ENCODE assay signal across 1 cellular context in the genomic region with DNA sequence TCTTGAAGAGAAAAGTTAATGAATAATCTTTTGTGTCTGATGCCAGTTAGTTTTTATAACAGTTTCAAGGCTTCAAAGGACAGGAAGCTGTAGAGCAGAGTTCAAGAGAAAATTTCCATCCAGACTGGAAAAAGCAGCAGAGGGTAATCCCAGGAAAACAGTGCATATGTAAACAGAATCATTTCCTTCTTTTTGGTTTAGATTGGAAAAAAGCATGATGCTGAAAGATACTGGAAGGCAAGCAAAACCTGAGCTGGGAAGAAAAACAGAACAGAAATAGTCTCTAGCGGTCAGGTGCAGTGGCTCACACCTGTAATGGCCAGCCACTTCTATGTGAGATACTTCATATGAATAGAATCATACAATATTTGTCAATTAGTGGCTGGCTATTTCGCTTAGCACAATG.
TF ChIP-seq lines count a peak whose summit lies in the region.

No MANE protein-coding gene starts in this region.

TF ChIP-seq in liver, 16 proteins besides CTCF, POLR2A, EP300 and RAD21 (continued from another document):
- TF ChIP-seq, protein P1, sequence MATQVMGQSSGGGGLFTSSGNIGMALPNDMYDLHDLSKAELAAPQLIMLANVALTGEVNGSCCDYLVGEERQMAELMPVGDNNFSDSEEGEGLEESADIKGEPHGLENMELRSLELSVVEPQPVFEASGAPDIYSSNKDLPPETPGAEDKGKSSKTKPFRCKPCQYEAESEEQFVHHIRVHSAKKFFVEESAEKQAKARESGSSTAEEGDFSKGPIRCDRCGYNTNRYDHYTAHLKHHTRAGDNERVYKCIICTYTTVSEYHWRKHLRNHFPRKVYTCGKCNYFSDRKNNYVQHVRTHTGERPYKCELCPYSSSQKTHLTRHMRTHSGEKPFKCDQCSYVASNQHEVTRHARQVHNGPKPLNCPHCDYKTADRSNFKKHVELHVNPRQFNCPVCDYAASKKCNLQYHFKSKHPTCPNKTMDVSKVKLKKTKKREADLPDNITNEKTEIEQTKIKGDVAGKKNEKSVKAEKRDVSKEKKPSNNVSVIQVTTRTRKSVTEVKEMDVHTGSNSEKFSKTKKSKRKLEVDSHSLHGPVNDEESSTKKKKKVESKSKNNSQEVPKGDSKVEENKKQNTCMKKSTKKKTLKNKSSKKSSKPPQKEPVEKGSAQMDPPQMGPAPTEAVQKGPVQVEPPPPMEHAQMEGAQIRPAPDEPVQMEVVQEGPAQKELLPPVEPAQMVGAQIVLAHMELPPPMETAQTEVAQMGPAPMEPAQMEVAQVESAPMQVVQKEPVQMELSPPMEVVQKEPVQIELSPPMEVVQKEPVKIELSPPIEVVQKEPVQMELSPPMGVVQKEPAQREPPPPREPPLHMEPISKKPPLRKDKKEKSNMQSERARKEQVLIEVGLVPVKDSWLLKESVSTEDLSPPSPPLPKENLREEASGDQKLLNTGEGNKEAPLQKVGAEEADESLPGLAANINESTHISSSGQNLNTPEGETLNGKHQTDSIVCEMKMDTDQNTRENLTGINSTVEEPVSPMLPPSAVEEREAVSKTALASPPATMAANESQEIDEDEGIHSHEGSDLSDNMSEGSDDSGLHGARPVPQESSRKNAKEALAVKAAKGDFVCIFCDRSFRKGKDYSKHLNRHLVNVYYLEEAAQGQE (IDR thresholded peaks at IDR 0.05) = peak; percentile 88
- TF ChIP-seq JUND (IDR thresholded peaks at IDR 0.05) (peak; percentile 76 to 84), GABPA (IDR thresholded peaks at IDR 0.05 in 1 of 2, conservative IDR thresholded peaks at IDR 0.05 in 1 of 2) (peak in 1 of 2 donors; percentile 73), EGR1 (IDR thresholded peaks at IDR 0.05; ENCODE audit: low read depth in 2 of 2) (peak; percentile 80 to 98), FOXA2 (IDR thresholded peaks at IDR 0.05) (peak; percentile 84), FOXA1 (IDR thresholded peaks at IDR 0.05) (peak; percentile 88), NR2F2 (IDR thresholded peaks at IDR 0.05) (peak; percentile 82), RXRA (IDR thresholded peaks at IDR 0.05) (peak; percentile 88 to 93), HNF4G (IDR thresholded peaks at IDR 0.05) (peak; percentile 29)
- TF ChIP-seq, protein P2, sequence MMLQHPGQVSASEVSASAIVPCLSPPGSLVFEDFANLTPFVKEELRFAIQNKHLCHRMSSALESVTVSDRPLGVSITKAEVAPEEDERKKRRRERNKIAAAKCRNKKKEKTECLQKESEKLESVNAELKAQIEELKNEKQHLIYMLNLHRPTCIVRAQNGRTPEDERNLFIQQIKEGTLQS (IDR thresholded peaks at IDR 0.05) = no peak
- TF ChIP-seq, protein P3, sequence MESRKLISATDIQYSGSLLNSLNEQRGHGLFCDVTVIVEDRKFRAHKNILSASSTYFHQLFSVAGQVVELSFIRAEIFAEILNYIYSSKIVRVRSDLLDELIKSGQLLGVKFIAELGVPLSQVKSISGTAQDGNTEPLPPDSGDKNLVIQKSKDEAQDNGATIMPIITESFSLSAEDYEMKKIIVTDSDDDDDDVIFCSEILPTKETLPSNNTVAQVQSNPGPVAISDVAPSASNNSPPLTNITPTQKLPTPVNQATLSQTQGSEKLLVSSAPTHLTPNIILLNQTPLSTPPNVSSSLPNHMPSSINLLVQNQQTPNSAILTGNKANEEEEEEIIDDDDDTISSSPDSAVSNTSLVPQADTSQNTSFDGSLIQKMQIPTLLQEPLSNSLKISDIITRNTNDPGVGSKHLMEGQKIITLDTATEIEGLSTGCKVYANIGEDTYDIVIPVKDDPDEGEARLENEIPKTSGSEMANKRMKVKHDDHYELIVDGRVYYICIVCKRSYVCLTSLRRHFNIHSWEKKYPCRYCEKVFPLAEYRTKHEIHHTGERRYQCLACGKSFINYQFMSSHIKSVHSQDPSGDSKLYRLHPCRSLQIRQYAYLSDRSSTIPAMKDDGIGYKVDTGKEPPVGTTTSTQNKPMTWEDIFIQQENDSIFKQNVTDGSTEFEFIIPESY (IDR thresholded peaks at IDR 0.05) = peak; percentile 89
